Comparison of ENCODE assay signal across 5 cellular contexts in the genomic region with DNA sequence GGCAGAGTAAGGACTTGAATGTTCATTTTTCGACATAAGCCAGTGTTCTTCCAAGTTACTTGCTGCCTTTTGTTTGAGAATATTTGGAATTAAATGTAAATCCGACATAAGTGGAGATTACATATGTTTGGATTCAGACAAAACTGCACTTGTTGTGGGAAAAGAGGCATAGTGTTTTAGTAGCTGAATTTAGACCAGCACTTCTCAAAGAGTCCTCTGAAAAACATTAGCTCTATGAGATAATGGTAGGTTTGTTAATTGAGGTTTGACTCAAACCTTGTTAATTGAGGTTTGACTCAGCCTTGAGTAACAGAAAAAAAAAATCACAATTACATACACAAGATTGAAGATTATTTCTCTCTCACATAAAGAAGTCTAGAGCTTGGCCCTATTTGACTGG.
"Had no signal": no experiment of that assay in that cellular context is flagged by ENCODE, and none has a peak within 500 bp of the region (broad histone marks: within the 10 kb centered on the region; RNA-seq: fewer than 3 reads in every experiment).

No MANE protein-coding gene starts in this region.

- ATAC-seq: GM23338, HepG2 had no signal

- DNase-seq: H9, HCEC 1CT, KBM-7 had no signal
